ENCODE assay signal across 1 cellular context in genomic region chr3:194294199-194294887, GRCh38.
TF ChIP-seq lines count a peak whose summit lies in the region.

No MANE protein-coding gene starts in this region.

TF ChIP-seq in K562, 482 proteins besides CTCF, POLR2A, EP300 and RAD21:
- TF ChIP-seq ZNF140 (CRISPR knock-in tag; IDR thresholded peaks at IDR 0.05) (no peak), ZBTB5 (IDR thresholded peaks at IDR 0.05) (no peak)
